19 cellular contexts compared by ENCODE assay signal in genomic region chr11:34783816-34784317, GRCh38.
"Had no signal": no experiment of that assay in that cellular context is flagged by ENCODE, and none has a peak within 500 bp of the region (broad histone marks: within the 10 kb centered on the region; RNA-seq: fewer than 3 reads in every experiment).

No MANE protein-coding gene starts in this region.

- DNase-seq: activated CD4-positive, alpha-beta T cell treated with anti-CD3 and anti-CD28 coated beads, Interleukin-2, amount 50 U/mL, for 1 hour; activated naive CD4-positive, alpha-beta T cell treated with anti-CD3 and anti-CD28 coated beads, Interleukin-2, amount 10 ng/mL, durations not matched to agents 7 days and 5 days; activated T-cell treated with anti-CD3 and anti-CD28 coated beads, Interleukin-2, amount 50 U/mL, for 1 hour; effector memory CD8-positive, alpha-beta T cell; hippocampal formation; left ventricle myocardium superior; mesenchymal stem cell; stimulated activated CD4-positive, alpha-beta T cell treated with anti-CD3 and anti-CD28 coated beads, Interleukin-1b, Interleukin-23, amount 100 ng/mL, for 48 hours; stomach; T-cell; T-helper 9 cell had no signal

- H3K36me3 Mint-ChIP-seq: activated naive CD4-positive, alpha-beta T cell treated with anti-CD3 and anti-CD28 coated beads, Interleukin-2, amount 10 ng/mL, durations not matched to agents 7 days and 5 days; T-cell had no signal

- H3K4me1 ChIP-seq: ascending aorta, breast epithelium had no signal

- H3K4me1 Mint-ChIP-seq: activated naive CD4-positive, alpha-beta T cell treated with anti-CD3 and anti-CD28 coated beads, Interleukin-2, amount 10 ng/mL, durations not matched to agents 7 days and 5 days; nephron; T-cell had no signal

- H3K27ac ChIP-seq: ascending aorta, breast epithelium, stomach, thoracic aorta had no signal

- H3K4me3 ChIP-seq: ascending aorta, breast epithelium, stomach, thoracic aorta had no signal

- H3K27me3 ChIP-seq: ascending aorta, breast epithelium, stomach had no signal

- H3K9me3 ChIP-seq: ascending aorta, breast epithelium, stomach, thoracic aorta had no signal

- H3K36me3 ChIP-seq: ascending aorta, breast epithelium, stomach, thoracic aorta had no signal

- H3K27ac Mint-ChIP-seq: activated naive CD4-positive, alpha-beta T cell treated with anti-CD3 and anti-CD28 coated beads, Interleukin-2, amount 10 ng/mL, durations not matched to agents 7 days and 5 days; activated T-helper 2 cell treated with anti-CD3 and anti-CD28 coated beads, Interferon-gamma antibody, Interleukin-2, Interleukin-4, amounts not matched to agents 10 μg/mL and 5 μg/mL and 100 μg/mL, durations not matched to agents 14 hours and 24 hours and 36 hours; dendritic cell treated with granulocyte-macrophage colony-stimulating factor and Interleukin-4, amounts not matched to agents 40 ng/mL and 50 ng/mL, for 4 days; effector memory CD8-positive, alpha-beta T cell; nephron; T-cell had no signal

- H3K4me3 Mint-ChIP-seq: activated naive CD4-positive, alpha-beta T cell treated with anti-CD3 and anti-CD28 coated beads, Interleukin-2, amount 10 ng/mL, durations not matched to agents 7 days and 5 days; dendritic cell treated with granulocyte-macrophage colony-stimulating factor and Interleukin-4, amounts not matched to agents 40 ng/mL and 50 ng/mL, for 4 days; effector memory CD8-positive, alpha-beta T cell; nephron; T-cell had no signal

- H3K9me3 Mint-ChIP-seq: activated naive CD4-positive, alpha-beta T cell treated with anti-CD3 and anti-CD28 coated beads, Interleukin-2, amount 10 ng/mL, durations not matched to agents 7 days and 5 days; activated T-helper 2 cell treated with anti-CD3 and anti-CD28 coated beads, Interferon-gamma antibody, Interleukin-2, Interleukin-4, amounts not matched to agents 10 μg/mL and 5 μg/mL and 100 μg/mL, durations not matched to agents 14 hours and 24 hours and 36 hours; effector memory CD8-positive, alpha-beta T cell; T-cell had no signal

- FAIRE-seq: keratinocyte had no signal

- ATAC-seq: activated CD4-positive, CD25-positive, alpha-beta regulatory T cell treated with anti-CD3 and anti-CD28 coated beads, Interleukin-2, amount 50 U/mL, for 24 hours; effector memory CD8-positive, alpha-beta T cell; left ventricle myocardium superior; T-cell had no signal
